31 cellular contexts compared by ENCODE assay signal in genomic region chr12:5292651-5293050, GRCh38.
"Had no signal": no experiment of that assay in that cellular context is flagged by ENCODE, and none has a peak within 500 bp of the region (broad histone marks: within the 10 kb centered on the region; RNA-seq: fewer than 3 reads in every experiment).

No MANE protein-coding gene starts in this region.

- H3K4me2 ChIP-seq: smooth muscle cell had no signal

- H3K9me3 ChIP-seq: neutrophil, ovary, psoas muscle, right lobe of liver, sigmoid colon, spleen, suprapubic skin, testis, tibial artery, transverse colon, upper lobe of right lung, uterus had no signal

- H2AFZ ChIP-seq: parathyroid adenoma had no signal

- H3K4me1 ChIP-seq: parathyroid adenoma, psoas muscle, right lobe of liver, spleen, suprapubic skin, testis, tibial artery, transverse colon, upper lobe of right lung, uterus had no signal

- H3K36me3 ChIP-seq: neutrophil, ovary, right lobe of liver, sigmoid colon, spleen, suprapubic skin, tibial artery, transverse colon, upper lobe of right lung, uterus had no signal

- ATAC-seq: naive thymus-derived CD8-positive, alpha-beta T cell; natural killer cell treated with Interleukin-12 subunit alpha and Interleukin-12 subunit beta and Interleukin-15 and Interleukin-18, amount 100 ng/mL, for 72 hours; psoas muscle; right cardiac atrium; right lobe of liver; stimulated activated memory B cell treated with anti-CD40 and anti-IgM and Interleukin-4, amounts not matched to agents 10 μg/mL and 1 μg/mL and 100 μg/mL, for 72 hours; stimulated activated naive CD8-positive, alpha-beta T cell treated with anti-CD3 and anti-CD28 coated beads, Interleukin-15, amount 100 ng/mL, for 72 hours; stimulated activated naive CD8-positive, alpha-beta T cell treated with anti-CD3 and anti-CD28 coated beads, Interleukin-15, Interleukin-2, amounts not matched to agents 100 U/mL and 50 U/mL, for 24 hours; upper lobe of right lung had no signal

- DNase-seq: naive thymus-derived CD8-positive, alpha-beta T cell; nephron progenitor cell; nucleus accumbens; ovary; posterior cingulate gyrus; psoas muscle; right cardiac atrium; right lobe of liver; sigmoid colon; spleen; stimulated activated CD4-positive, alpha-beta T cell treated with anti-CD3 and anti-CD28 coated beads, Interleukin-12 subunit alpha, Interleukin-12 subunit beta, amount 100 ng/mL, for 4 hours; stimulated activated CD4-positive, alpha-beta T cell treated with anti-CD3 and anti-CD28 coated beads, Interleukin-1b, Interleukin-23, amount 100 ng/mL, for 48 hours; stimulated activated CD4-positive, alpha-beta T cell treated with anti-CD3 and anti-CD28 coated beads, Interleukin-4, amount 100 ng/mL, for 1 hour; stimulated activated CD4-positive, alpha-beta T cell treated with anti-CD3 and anti-CD28 coated beads, Interleukin-4, amount 100 ng/mL, for 4 hours; stimulated activated CD8-positive, alpha-beta memory T cell treated with anti-CD3 and anti-CD28 coated beads, Interleukin-4, amount 100 ng/mL, for 48 hours; stimulated activated naive CD4-positive, alpha-beta T cell; stimulated activated naive CD8-positive, alpha-beta T cell treated with anti-CD3 and anti-CD28 coated beads, Interleukin-15, amount 100 ng/mL, for 72 hours; stimulated activated naive CD8-positive, alpha-beta T cell treated with anti-CD3 and anti-CD28 coated beads, Interleukin-15, Interleukin-2, amounts not matched to agents 100 U/mL and 50 U/mL, for 24 hours; substantia nigra; testis; tibial artery; transverse colon; upper lobe of right lung; uterus had no signal

- H3K27me3 ChIP-seq: neutrophil, ovary, right lobe of liver, sigmoid colon, spleen, suprapubic skin, testis, tibial artery, transverse colon, upper lobe of right lung, uterus had no signal

- H3K27ac ChIP-seq: neutrophil, ovary, parathyroid adenoma, psoas muscle, right lobe of liver, sigmoid colon, skin epidermis, spleen, suprapubic skin, testis, tibial artery, transverse colon, upper lobe of right lung, uterus had no signal

- H3K4me3 ChIP-seq: ovary, psoas muscle, right lobe of liver, sigmoid colon, skin epidermis, smooth muscle cell, spleen, suprapubic skin, testis, tibial artery, transverse colon, upper lobe of right lung, uterus had no signal

- H3K79me2 ChIP-seq: parathyroid adenoma had no signal

- H3K9ac ChIP-seq: parathyroid adenoma had no signal
